Comparison of ENCODE assay signal across 9 cellular contexts in genomic region chr13:94327318-94327717, GRCh38.
A peak's percentile ranks its signal among the peaks of the same experiment; 100 is the strongest.
DNase-seq lines count a peak whose midpoint lies in the region; ATAC-seq, FAIRE-seq and TF ChIP-seq lines count a peak whose summit lies in the region.
"Had no signal": no experiment of that assay in that cellular context is flagged by ENCODE, and none has a peak within 500 bp of the region (broad histone marks: within the 10 kb centered on the region; RNA-seq: fewer than 3 reads in every experiment).

No MANE protein-coding gene starts in this region.

- no peaks in the 10 kb centered on the region for H3K36me3 ChIP-seq in SJSA1
- H3K36me3 ChIP-seq in spleen, result no peaks in the 10 kb centered on the region
- no peaks in the 10 kb centered on the region for H3K36me3 ChIP-seq in kidney (ENCODE audit: control insufficient read depth in 1 of 2, insufficient read depth in 2 of 2, low read length in 2 of 2)

- TF ChIP-seq CTCF in spleen (IDR thresholded peaks at IDR 0.05 in 8 of 11, conservative IDR thresholded peaks at IDR 0.05 in 3 of 11) (no peak), kidney (IDR thresholded peaks at IDR 0.05; ENCODE audit: borderline replicate concordance, extremely low read depth, insufficient read depth) (no peak)

- no peak for FAIRE-seq in kidney (lab: Jason Lieb, UNC)

- peaks cover 72% of the 10 kb centered on the region for H3K4me1 ChIP-seq in SJSA1 (replicated peaks)
- H3K4me1 ChIP-seq in spleen, result peaks cover 24 to 86% (median 54%) of the 10 kb centered on the region in 6 donors
- H3K4me1 ChIP-seq in kidney (ENCODE audit: control insufficient read depth in 1 of 2, insufficient read depth in 1 of 2, low read depth in 1 of 2, low read length in 2 of 2), result peaks cover 0 to 6% of the 10 kb centered on the region in 2 donors

- TF ChIP-seq POLR2A in spleen (IDR thresholded peaks at IDR 0.05), result no peak

- H3K27ac ChIP-seq in SJSA1, result peak overlapping the region; percentile 64
- H3K27ac ChIP-seq in spleen, result peak overlapping the region in 4 of 8 donors; percentile 42 to 74 (median 54)
- H3K27ac ChIP-seq in kidney (ENCODE audit: low read depth in 2 of 2, low read length in 2 of 2), result no peak overlapping the region
- H3K27ac ChIP-seq: 22Rv1 had no signal

- no peaks in the 10 kb centered on the region for H3K27me3 ChIP-seq in SJSA1 (replicated peaks)
- no peaks in the 10 kb centered on the region for H3K27me3 ChIP-seq in spleen (replicated peaks in 1 of 7)

- H3K9me3 ChIP-seq in SJSA1 (replicated peaks), result no peaks in the 10 kb centered on the region
- H3K9me3 ChIP-seq in spleen, result no peaks in the 10 kb centered on the region
- H3K9me3 ChIP-seq in kidney (ENCODE audit: control insufficient read depth in 1 of 2, low read length in 2 of 2), result no peaks in the 10 kb centered on the region

- no peak overlapping the region for H3K9ac ChIP-seq in kidney (ENCODE audit: low read length in 2 of 2)

- intact Hi-C loops in spleen (cut with DNase I; ENCODE audit: low total_unique reads) (no loop called here), kidney (cut with DNase I) (no loop called here)

- 12 to 21% (median 15%) methylated on average over 6 of the region's 6 CpGs for WGBS in spleen, 5 donors

- peak; percentile 50 to 69 for ATAC-seq in activated CD4-positive, CD25-positive, alpha-beta regulatory T cell treated with anti-CD3 and anti-CD28 coated beads, Interleukin-2, amount 50 U/mL, for 24 hours
- peak; percentile 93 for ATAC-seq in HG02798 (IDR thresholded peaks at IDR 0.05; ENCODE audit: poor library complexity, unreplicated experiment)

- no peak for DNase-seq in activated CD4-positive, CD25-positive, alpha-beta regulatory T cell treated with anti-CD3 and anti-CD28 coated beads, Interleukin-2, amount 50 U/mL, for 72 hours
- peak in 1 of 2 experiments; percentile 34 for DNase-seq in SJSA1 (ENCODE audit: low read depth in 1 of 2, low spot score in 2 of 2)
- DNase-seq in renal cortical epithelial cell (ENCODE audit: low read depth), result peak; percentile 65
- DNase-seq in cerebellar cortex (ENCODE audit: low spot score), result no peak
- no peak for DNase-seq in spleen
- no peak for DNase-seq in kidney

- H3K4me3 ChIP-seq in SJSA1 (no peak overlapping the region), spleen (no peak overlapping the region), kidney (ENCODE audit: low read length in 2 of 2) (no peak overlapping the region)
